8 cellular contexts compared by ENCODE assay signal in the genomic region with DNA sequence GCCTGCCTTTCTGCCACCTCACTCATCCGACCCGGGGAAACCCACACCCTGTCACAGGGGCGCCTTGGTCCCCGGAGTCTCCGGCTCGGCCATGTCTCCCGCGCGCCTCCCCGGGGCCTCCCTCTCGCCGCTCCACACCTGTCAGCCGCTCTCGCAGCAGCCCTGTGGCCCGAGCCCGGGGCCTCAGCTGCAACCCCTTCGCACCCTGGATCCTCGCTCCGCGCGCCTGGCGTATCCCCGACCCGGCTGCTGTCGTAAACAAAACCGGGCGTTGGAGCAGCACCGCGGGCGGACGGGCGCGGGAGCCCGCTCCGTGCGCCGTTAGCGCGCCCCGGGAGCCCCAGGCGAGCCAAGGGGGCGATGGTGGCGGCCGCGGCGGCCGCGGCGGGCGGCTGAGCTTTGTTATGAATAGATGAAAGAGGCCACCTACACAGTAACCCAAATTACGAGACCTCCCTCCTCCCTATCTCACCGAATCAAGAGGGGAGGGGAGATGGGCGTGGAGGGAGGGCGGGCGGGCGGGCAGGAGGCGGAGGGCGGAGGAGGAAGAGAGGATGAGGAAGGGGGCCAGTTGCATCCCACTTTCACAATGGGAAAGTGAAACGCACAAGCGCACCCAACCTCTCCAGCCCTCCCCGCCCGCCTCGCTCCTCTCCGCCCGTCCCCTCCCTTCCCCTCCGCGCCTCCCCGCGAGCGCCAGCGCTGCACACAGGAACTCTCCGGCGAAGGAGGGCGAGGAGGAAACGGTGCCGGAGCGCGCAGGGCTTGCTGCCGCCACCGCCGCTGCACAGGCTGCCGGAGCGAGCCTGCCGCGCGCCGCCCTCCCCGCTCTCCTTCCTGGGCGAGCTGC. TPM values are rescaled to one million over a fixed set of nuclear protein-coding genes. Genes with fewer than 3 reads are reported as not detected.
DNase-seq lines count a peak whose midpoint lies in the region; ATAC-seq, FAIRE-seq and TF ChIP-seq lines count a peak whose summit lies in the region.

A gene (plus strand): TSS at position 587 of the 850 bp plus-strand sequence. CDS start 395 bp downstream, outside the sequence.

- DNase-seq in ELF-1 (ENCODE audit: low read depth, low spot score) (peak; percentile 20), M059J (ENCODE audit: low read depth) (peak; percentile 36), activated B cell treated with CpG ODN at 0.5 μM for 24 hours (peak; percentile 71), caudate nucleus (lab: John Stamatoyannopoulos, UW) (peak in 43 of 61 donors; percentile 20 to 77 (median 51)), keratinocyte (ENCODE audit: low read depth, low spot score) (no peak), NCI-H1694 treated with DMSO at 0.1 percent for 48 hours (lab: John Stamatoyannopoulos, UW) (no peak)
- peak; percentile 37 to 61 (median 48) for DNase-seq in stimulated activated CD4-positive, alpha-beta T cell treated with anti-CD3 and anti-CD28 coated beads, Interleukin-12 subunit alpha, Interleukin-12 subunit beta, amount 100 ng/mL, for 48 hours (ENCODE audit: low read depth in 2 of 3, low spot score in 1 of 3)

- dilution Hi-C loops in keratinocyte (cut with MboI; ENCODE audit: extremely low pct_ligation_motif_present, low sequenced_read_pairs) = no loop called here

- H3K27ac ChIP-seq in caudate nucleus (ENCODE audit: low read depth, low read length) = peak within 1 kb of the TSS; percentile 44
- no peak within 1 kb of the TSS for H3K27ac ChIP-seq in keratinocyte (ENCODE audit: control insufficient read depth, insufficient read depth, low read length)

- H3K27me3 ChIP-seq in keratinocyte (ENCODE audit: control insufficient read depth, extremely low read depth, insufficient read depth, low read length) = peaks cover 79% of the 10 kb centered on the region

- H3K9ac ChIP-seq in keratinocyte (ENCODE audit: control insufficient read depth, extremely low read depth, insufficient read depth, low read length) = no peak within 1 kb of the TSS

- H3K4me1 Mint-ChIP-seq in activated B cell treated with CpG ODN at 0.5 μM for 24 hours = peaks cover 50% of the 10 kb centered on the region

- H3K36me3 Mint-ChIP-seq in activated B cell treated with CpG ODN at 0.5 μM for 24 hours (ENCODE audit: low read depth) = peaks cover 7% of the 10 kb centered on the region

- no peak within 1 kb of the TSS for H2AFZ ChIP-seq in keratinocyte (ENCODE audit: control insufficient read depth, low read length)

- H3K9me1 ChIP-seq in keratinocyte (ENCODE audit: control insufficient read depth, extremely low read depth, insufficient read depth, low read length) = no peaks in the 10 kb centered on the region

- ATAC-seq in GM21619 (IDR thresholded peaks at IDR 0.05; ENCODE audit: unreplicated experiment) (peak; percentile 37), activated B cell treated with CpG ODN at 0.5 μM for 24 hours (ENCODE audit: low read depth) (peak; percentile 49)

- H3K4me1 ChIP-seq in keratinocyte (ENCODE audit: control insufficient read depth, extremely low read depth, insufficient read depth, low read length) = no peaks in the 10 kb centered on the region

- peak within 1 kb of the TSS; percentile 96 for H3K4me3 Mint-ChIP-seq in activated B cell treated with CpG ODN at 0.5 μM for 24 hours

- no peak for FAIRE-seq in keratinocyte (lab: Jason Lieb, UNC)

- H3K4me2 ChIP-seq in keratinocyte (ENCODE audit: control insufficient read depth, extremely low read depth, insufficient read depth, low read depth, low read length) = peak within 1 kb of the TSS; percentile 51

- no peaks in the 10 kb centered on the region for H3K9me3 Mint-ChIP-seq in activated B cell treated with CpG ODN at 0.5 μM for 24 hours

- TF ChIP-seq CTCF in activated B cell treated with CpG ODN at 0.5 μM for 24 hours (IDR thresholded peaks at IDR 0.05) = no peak
- TF ChIP-seq CTCF in keratinocyte (optimal IDR thresholded peaks at IDR 0.05 in 1 of 3, IDR thresholded peaks at IDR 0.05 in 1 of 3, conservative IDR thresholded peaks at IDR 0.05 in 1 of 3; ENCODE audit: extremely low read depth in 1 of 3, insufficient read depth in 2 of 3, low read length in 3 of 3) = no peak

- no peaks in the 10 kb centered on the region for H3K9me3 ChIP-seq in keratinocyte (ENCODE audit: control insufficient read depth, low read depth, low read length)

- no peaks in the 10 kb centered on the region for H3K79me2 ChIP-seq in keratinocyte (ENCODE audit: control insufficient read depth, insufficient read depth, low read length)

- H4K20me1 ChIP-seq in keratinocyte (ENCODE audit: control insufficient read depth, extremely low read depth, insufficient read depth, low read length) = no peaks in the 10 kb centered on the region

- no peaks in the 10 kb centered on the region for H3K36me3 ChIP-seq in keratinocyte (ENCODE audit: control insufficient read depth in 2 of 2, extremely low read depth in 1 of 2, insufficient read depth in 2 of 2, low read length in 2 of 2)

- CTCF ChIA-PET in activated B cell treated with CpG ODN at 0.5 μM for 24 hours (lab: Charles Lee) = interaction anchor here (0.7 to 3.0 kb wide), 13 partner anchors 9 to 286 kb away, joined by 3 to 17 read pairs (median 4); no protein-coding TSS in a partner anchor

- H3K27ac Mint-ChIP-seq in activated B cell treated with CpG ODN at 0.5 μM for 24 hours = peak within 1 kb of the TSS; percentile 84

- peak within 1 kb of the TSS in 2 of 3 experiments; percentile 29 to 43 for H3K4me3 ChIP-seq in keratinocyte (ENCODE audit: control insufficient read depth in 2 of 3, extremely low read depth in 1 of 3, insufficient read depth in 2 of 3, low read depth in 1 of 3, low read length in 3 of 3)

- no peaks in the 10 kb centered on the region for H3K27me3 Mint-ChIP-seq in activated B cell treated with CpG ODN at 0.5 μM for 24 hours

- intact Hi-C loops in activated B cell treated with CpG ODN at 0.5 μM for 24 hours (cut with micrococcal nuclease) = loop anchor here (1.0 to 10.0 kb wide), 6 partner anchors 14 to 1067 kb away; a partner anchor contains a TSS

- POLR2A ChIA-PET in activated B cell treated with CpG ODN at 0.5 μM for 24 hours (lab: Charles Lee) = interaction anchor here (0.5 to 3.7 kb wide), 22 partner anchors 10 to 1288 kb away, joined by 3 to 64 read pairs (median 4); a partner anchor contains a TSS

RNA-seq across cellular contexts. Expression of the gene that starts here (rescaled TPM):
- 0.20 and 3.4 TPM in 2 replicates for total RNA-seq in M059J (2014; rRNA removed; shearing (Covaris generic))
- 27.0 and 30.9 TPM in 2 replicates for total RNA-seq in activated B cell treated with CpG ODN at 0.5 μM for 24 hours
- polyA plus RNA-seq in keratinocyte = 0.17 to 0.23 TPM (median 0.18 TPM) in 3 replicates
- not detected for polyA plus RNA-seq in keratinocyte (2011; ENCODE audit: low read depth)
- 0.14 and 0.15 TPM in 2 replicates for polyA plus RNA-seq in keratinocyte (2011; cell fraction: cytosol; rRNA removed)
- polyA plus RNA-seq in keratinocyte (2011; cell fraction: nucleus; rRNA removed) = 0.08 and 0.25 TPM in 2 replicates
- 0.10 and 0.24 TPM in 2 replicates for polyA plus RNA-seq in keratinocyte (2012; ENCODE audit: low replicate concordance)
- 0.23 to 0.48 TPM in 2 of 3 replicates, not detected in the other for polyA minus RNA-seq in keratinocyte
- polyA minus RNA-seq in keratinocyte (2011; cell fraction: cytosol; rRNA and poly(A)+ RNA removed) = not detected
- 0.11 TPM in 1 of 2 replicates, not detected in the other for polyA minus RNA-seq in keratinocyte (2011; cell fraction: nucleus; rRNA and poly(A)+ RNA removed)

Comparison
In these comparisons a context has a peak if more than half of its experiments do, and no peak if none do; other contexts are left out.
1. DNase-seq: peak in ELF-1 (single experiment), M059J (single experiment), activated B cell treated with CpG ODN at 0.5 μM for 24 hours (single experiment), caudate nucleus (43 of 61) and stimulated activated CD4-positive, alpha-beta T cell treated with anti-CD3 and anti-CD28 coated beads, Interleukin-12 subunit alpha, Interleukin-12 subunit beta, amount 100 ng/mL, for 48 hours (3 of 3); none in keratinocyte (single experiment) and NCI-H1694 treated with DMSO at 0.1 percent for 48 hours (single experiment).